In genomic region chr5:148733601-148734438, GRCh38 we compare ENCODE assay signal across 1 cellular context.
TF ChIP-seq lines count a peak whose summit lies in the region.

No MANE protein-coding gene starts in this region.

TF ChIP-seq in K562, 482 proteins besides CTCF, POLR2A, EP300 and RAD21 (continued from another document):
- TF ChIP-seq CCNT2 (IDR thresholded peaks at IDR 0.05; ENCODE audit: borderline replicate concordance, extremely low read depth, insufficient read length, low read depth, low read length) (no peak), ZNF449 (CRISPR knock-in tag; IDR thresholded peaks at IDR 0.05) (no peak), SRSF3 (IDR thresholded peaks at IDR 0.05; ENCODE audit: insufficient read depth, low read length) (no peak), NFIX (CRISPR knock-in tag; IDR thresholded peaks at IDR 0.05; ENCODE audit: low read depth) (no peak), ZFP36 (IDR thresholded peaks at IDR 0.05; ENCODE audit: low read depth, low read length, partially characterized antibody) (peak; percentile 94), RBM25 (IDR thresholded peaks at IDR 0.05; ENCODE audit: low read depth, low read length, severe bottlenecking) (peak; percentile 45), ARID3A (IDR thresholded peaks at IDR 0.05; ENCODE audit: borderline replicate concordance, low read depth, low read length) (peak; percentile 89; the same call in 1 of the 2 replicates), RNF219 (CRISPR knock-in tag; IDR thresholded peaks at IDR 0.05) (no peak), USF1 (CRISPR knock-in tag; IDR thresholded peaks at IDR 0.05) (no peak), NR2C2 (CRISPR knock-in tag; IDR thresholded peaks at IDR 0.05) (no peak), NR2C2 (tag; IDR thresholded peaks at IDR 0.05) (no peak), SMARCA5 (IDR thresholded peaks at IDR 0.05) (peak; percentile 38; the same call in 1 of the 2 replicates), TCFL5 (CRISPR knock-in tag; conservative IDR thresholded peaks at IDR 0.05) (no peak), SP1 (CRISPR knock-in tag; IDR thresholded peaks at IDR 0.05) (no peak), CBX5 (IDR thresholded peaks at IDR 0.05; ENCODE audit: borderline replicate concordance, low read depth) (no peak), ZBTB33 (CRISPR knock-in tag; IDR thresholded peaks at IDR 0.05) (no peak), ZNF639 (CRISPR knock-in tag; conservative IDR thresholded peaks at IDR 0.05 in 1 of 2, IDR thresholded peaks at IDR 0.05 in 1 of 2) (no peak), SMC3 (conservative IDR thresholded peaks at IDR 0.05; ENCODE audit: insufficient read depth, low read depth, low read length) (peak; percentile 87), BCOR (IDR thresholded peaks at IDR 0.05) (peak; percentile 62), KDM1A (IDR thresholded peaks at IDR 0.05) (0 out of 4 replicates have a peak, but pooled peaks of 1 of the 2 experiments have one; percentile 33), PHB (CRISPR knock-in tag; IDR thresholded peaks at IDR 0.05) (no peak), ARID2 (IDR thresholded peaks at IDR 0.05) (peak; percentile 43; the same call in 1 of the 2 replicates), HNRNPLL (IDR thresholded peaks at IDR 0.05; ENCODE audit: low read depth, low read length, poor library complexity, severe bottlenecking) (no peak), ZNF354B (CRISPR knock-in tag; IDR thresholded peaks at IDR 0.05) (no peak), BCL6 (CRISPR knock-in tag; IDR thresholded peaks at IDR 0.05) (no peak), ZNF398 (CRISPR knock-in tag; IDR thresholded peaks at IDR 0.05) (no peak), ZNF57 (CRISPR knock-in tag; IDR thresholded peaks at IDR 0.05) (no peak), SAP30 (IDR thresholded peaks at IDR 0.05; ENCODE audit: borderline replicate concordance, insufficient read depth, low read depth, low read length, poor library complexity, severe bottlenecking) (no peak), HDGF (IDR thresholded peaks at IDR 0.05) (no peak), MBD2 (IDR thresholded peaks at IDR 0.05; ENCODE audit: borderline replicate concordance, low read depth) (no peak), ZC3H4 (CRISPR knock-in tag; IDR thresholded peaks at IDR 0.05; ENCODE audit: borderline replicate concordance) (no peak), ZNF444 (CRISPR knock-in tag; IDR thresholded peaks at IDR 0.05) (no peak)
